Comparison of ENCODE assay signal across 26 cellular contexts in the genomic region with DNA sequence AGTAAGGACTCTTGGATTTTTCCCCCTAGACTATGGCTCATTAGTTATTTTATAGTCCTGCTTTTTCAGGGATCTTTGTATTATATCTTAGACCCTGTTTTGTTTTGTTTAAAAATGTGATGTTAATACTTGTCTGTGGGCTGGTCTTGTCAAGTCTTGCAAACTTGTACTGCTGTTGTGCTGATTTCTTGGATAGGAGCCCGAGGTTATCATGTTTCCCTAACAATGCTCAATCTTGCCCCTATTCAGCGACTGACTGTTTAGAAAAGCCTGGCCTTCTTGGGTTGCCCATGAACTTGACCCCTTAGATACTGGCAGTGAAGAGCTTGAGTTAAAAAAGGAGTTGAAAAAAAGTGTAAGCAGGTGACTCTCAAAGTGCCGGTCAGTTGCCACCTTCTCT.
A peak's percentile ranks its signal among the peaks of the same experiment; 100 is the strongest.
DNase-seq lines count a peak whose midpoint lies in the region; ATAC-seq and TF ChIP-seq lines count a peak whose summit lies in the region.
"Had no signal": no experiment of that assay in that cellular context is flagged by ENCODE, and none has a peak within 500 bp of the region (broad histone marks: within the 10 kb centered on the region; RNA-seq: fewer than 3 reads in every experiment).

No MANE protein-coding gene starts in this region.

- H3K23ac ChIP-seq in IMR-90 (ENCODE audit: low read depth, low read length) = no peak overlapping the region

- H2BK20ac ChIP-seq in IMR-90 (ENCODE audit: low read depth, low read length) = no peak overlapping the region

- H3K4me3 ChIP-seq in IMR-90 (ENCODE audit: insufficient read depth, low read depth, low read length) (no peak overlapping the region), psoas muscle (no peak overlapping the region)
- H3K4me3 ChIP-seq: BLaER1, coronary artery had no signal

- H3K27ac Mint-ChIP-seq in MCF 10A (ENCODE audit: low read depth, unreplicated experiment) = peak overlapping the region; percentile 4
- H3K27ac Mint-ChIP-seq: activated CD8-positive, alpha-beta T cell treated with anti-CD3 and anti-CD28 coated beads for 36 hours; activated T-helper 17 cell treated with anti-CD3 and anti-CD28 coated beads, Interleukin-2, amount 50 U/mL, for 72 hours; natural killer cell; stimulated activated effector memory CD8-positive, alpha-beta T cell treated with anti-CD3 and anti-CD28 coated beads, Interleukin-12 subunit alpha, Interleukin-12 subunit beta, amount 100 ng/mL, for 72 hours; T-helper 1 cell treated with Interleukin-12 subunit alpha and Interleukin-12 subunit beta and Interleukin-4 antibody, amounts not matched to agents 30 μg/mL and 1 μg/mL, for 36 hours had no signal

- no peaks in the 10 kb centered on the region for H3K79me1 ChIP-seq in IMR-90 (ENCODE audit: low read depth in 1 of 2, low read length in 2 of 2)

- H3K4me3 Mint-ChIP-seq in MCF 10A (ENCODE audit: unreplicated experiment) = no peak overlapping the region
- H3K4me3 Mint-ChIP-seq: activated CD8-positive, alpha-beta T cell treated with anti-CD3 and anti-CD28 coated beads for 36 hours; activated T-helper 17 cell treated with anti-CD3 and anti-CD28 coated beads, Interleukin-2, amount 50 U/mL, for 72 hours; natural killer cell; stimulated activated effector memory CD8-positive, alpha-beta T cell treated with anti-CD3 and anti-CD28 coated beads, Interleukin-12 subunit alpha, Interleukin-12 subunit beta, amount 100 ng/mL, for 72 hours; T-helper 1 cell treated with Interleukin-12 subunit alpha and Interleukin-12 subunit beta and Interleukin-4 antibody, amounts not matched to agents 30 μg/mL and 1 μg/mL, for 36 hours had no signal

- no peak overlapping the region for H2BK120ac ChIP-seq in IMR-90 (ENCODE audit: low read depth, low read length)

- DNase-seq in IMR-90 (no peak), MCF 10A (ENCODE audit: unreplicated experiment) (peak; percentile 48), foreskin keratinocyte (peak; percentile 53 to 66), psoas muscle (no peak), GM13977 (ENCODE audit: low spot score) (no peak), left ventricle myocardium superior (no peak)
- DNase-seq: activated CD4-positive, alpha-beta T cell treated with anti-CD3 and anti-CD28 coated beads for 1 hour; activated CD8-positive, alpha-beta T cell treated with anti-CD3 and anti-CD28 coated beads for 36 hours; activated naive CD4-positive, alpha-beta T cell treated with anti-CD3 and anti-CD28 coated beads, Interleukin-2, amount 50 U/mL, for 16 hours; amniotic stem cell; effector memory CD4-positive, alpha-beta T cell; GF-D8; kidney; natural killer cell; NCI-H1048; NCI-H187 treated with DMSO at 0.1 percent for 48 hours; NCI-H345; right cardiac atrium; stimulated activated CD4-positive, alpha-beta T cell treated with anti-CD3 and anti-CD28 coated beads, Interleukin-2, amount 100 ng/mL, for 48 hours had no signal

- H3K9me1 ChIP-seq in IMR-90 (ENCODE audit: insufficient read depth, low read length) = no peaks in the 10 kb centered on the region

- no peak overlapping the region for H2AFZ ChIP-seq in IMR-90 (replicated peaks; ENCODE audit: low read length, poor library complexity)

- POLR2A ChIA-PET in IMR-90 (lab: Charles Lee; ENCODE audit: unreplicated experiment) = no interaction called here
- POLR2A ChIA-PET in MCF 10A (lab: Yijun Ruan, JAX) = interaction anchor here (1.0 to 1.8 kb wide), 6 partner anchors 19 to 70 kb away, joined by 3 to 8 read pairs (median 4); no protein-coding TSS in a partner anchor

- H3K4ac ChIP-seq in IMR-90 (ENCODE audit: low read depth, low read length) = no peak overlapping the region

- H3K18ac ChIP-seq in IMR-90 (ENCODE audit: low read depth, low read length) = no peak overlapping the region

- no peaks in the 10 kb centered on the region for H3K36me3 ChIP-seq in IMR-90 (ENCODE audit: control insufficient read depth, insufficient read depth, low read length)
- H3K36me3 ChIP-seq in psoas muscle (ENCODE audit: insufficient read depth in 1 of 2, low read depth in 1 of 2) = no peaks in the 10 kb centered on the region

- in situ Hi-C loops in IMR-90 (cut with MboI; ENCODE audit: low sequenced_read_pairs) = no loop called here
- in situ Hi-C loops in GM13977 (cut with MboI; ENCODE audit: low pct_unique_long_range_greater_than_20kb, low sequenced_read_pairs, unreplicated experiment) = no loop called here

- dilution Hi-C loops in IMR-90 (cut with HindIII; ENCODE audit: low sequenced_read_pairs, unreplicated experiment) = no loop called here

- H3K9me3 ChIP-seq in IMR-90 (ENCODE audit: control insufficient read depth, insufficient read depth, low read length) = peaks cover 2% of the 10 kb centered on the region; the same call in 1 of the 2 replicates
- no peaks in the 10 kb centered on the region for H3K9me3 ChIP-seq in psoas muscle

- H3K27ac ChIP-seq in IMR-90 (ENCODE audit: insufficient read depth, low read length) (no peak overlapping the region), foreskin keratinocyte (peak overlapping the region; percentile 25), psoas muscle (peak overlapping the region; percentile 40)
- H3K27ac ChIP-seq: BLaER1 had no signal

- no peaks in the 10 kb centered on the region for H4K20me1 ChIP-seq in IMR-90 (ENCODE audit: insufficient read depth, low read length)
- H4K20me1 ChIP-seq: BLaER1 had no signal

- H2AK5ac ChIP-seq in IMR-90 (ENCODE audit: low read depth, low read length) = no peak overlapping the region

- CTCF ChIA-PET in IMR-90 (lab: Yijun Ruan, JAX) (interaction anchor here (2.0 kb wide), 1 partner anchor 19 kb away, joined by 5 read pairs; no protein-coding TSS in a partner anchor), MCF 10A (lab: Yijun Ruan, JAX) (interaction anchor here (0.6 to 1.6 kb wide), 4 partner anchors 20 to 1685 kb away, joined by 3 to 5 read pairs (median 4); no protein-coding TSS in a partner anchor)

- H3K9me3 Mint-ChIP-seq in MCF 10A (ENCODE audit: unreplicated experiment) = no peaks in the 10 kb centered on the region

- H4K91ac ChIP-seq in IMR-90 (ENCODE audit: insufficient read depth, low read depth, low read length) = no peak overlapping the region

- no peaks in the 10 kb centered on the region for H3K27me3 Mint-ChIP-seq in MCF 10A (ENCODE audit: insufficient read depth, unreplicated experiment)
- H3K27me3 Mint-ChIP-seq: activated CD8-positive, alpha-beta T cell treated with anti-CD3 and anti-CD28 coated beads for 36 hours had no signal

- H3K4me1 ChIP-seq in IMR-90 (ENCODE audit: control insufficient read depth, insufficient read depth, low read length) (peaks cover 4% of the 10 kb centered on the region; the same call in 1 of the 2 replicates), foreskin keratinocyte (peaks cover 10% of the 10 kb centered on the region), psoas muscle (peaks cover 28% of the 10 kb centered on the region)

- H3K27me3 ChIP-seq in IMR-90 (ENCODE audit: control insufficient read depth, insufficient read depth, low read length) = peaks cover 3% of the 10 kb centered on the region; the same call in 1 of the 2 replicates
- no peaks in the 10 kb centered on the region for H3K27me3 ChIP-seq in foreskin keratinocyte
- H3K27me3 ChIP-seq in psoas muscle (ENCODE audit: insufficient read depth in 3 of 3, low read length in 2 of 3) = no peaks in the 10 kb centered on the region
- H3K27me3 ChIP-seq: BLaER1 had no signal

- H3K9ac ChIP-seq in IMR-90 (ENCODE audit: low read depth, low read length) = no peak overlapping the region
- H3K9ac ChIP-seq: BLaER1 had no signal

- H4K8ac ChIP-seq in IMR-90 (ENCODE audit: low read depth in 2 of 2, low read length in 2 of 2) = no peak overlapping the region

- no peak overlapping the region for H3K14ac ChIP-seq in IMR-90 (replicated peaks; ENCODE audit: low read depth, low read length)

- no peak for TF ChIP-seq POLR2A in IMR-90 (IDR thresholded peaks at IDR 0.05; ENCODE audit: low read depth, low read length)

- TF ChIP-seq CTCF in IMR-90 (conservative IDR thresholded peaks at IDR 0.05; ENCODE audit: low read depth, low read length) (no peak), MCF 10A (IDR thresholded peaks at IDR 0.05; ENCODE audit: unreplicated experiment) (no peak), foreskin keratinocyte (conservative IDR thresholded peaks at IDR 0.05) (no peak), psoas muscle (IDR thresholded peaks at IDR 0.05) (no peak), GM13977 (IDR thresholded peaks at IDR 0.05; ENCODE audit: extremely low read depth, insufficient read depth, missing control alignments) (no peak)

- peak overlapping the region; percentile 58; the same call in 1 of the 2 replicates for H3K4me2 ChIP-seq in IMR-90 (ENCODE audit: low read depth, low read length)
- H3K4me2 ChIP-seq: BLaER1 had no signal

- peak; percentile 51 for ATAC-seq in IMR-90 (ENCODE audit: low read depth)
- peak; percentile 59 for ATAC-seq in foreskin keratinocyte
- peak; percentile 27 to 47 (median 42) for ATAC-seq in psoas muscle
- no peak for ATAC-seq in HG03039 (IDR thresholded peaks at IDR 0.05; ENCODE audit: unreplicated experiment)
- no peak for ATAC-seq in left ventricle myocardium superior
- no peak for ATAC-seq in GM18867 (IDR thresholded peaks at IDR 0.05; ENCODE audit: unreplicated experiment)
- ATAC-seq: activated CD8-positive, alpha-beta T cell treated with anti-CD3 and anti-CD28 coated beads for 36 hours; activated T-helper 17 cell treated with anti-CD3 and anti-CD28 coated beads, Interleukin-2, amount 50 U/mL, for 72 hours; natural killer cell; stimulated activated effector memory CD8-positive, alpha-beta T cell treated with anti-CD3 and anti-CD28 coated beads, Interleukin-12 subunit alpha, Interleukin-12 subunit beta, amount 100 ng/mL, for 72 hours had no signal

- H3K56ac ChIP-seq in IMR-90 (ENCODE audit: extremely low read depth, insufficient read depth, low read length) = no peak overlapping the region

- TF ChIP-seq RAD21 in IMR-90 (IDR thresholded peaks at IDR 0.05; ENCODE audit: low read length) = no peak

- H2AK9ac ChIP-seq in IMR-90 (replicated peaks; ENCODE audit: low read depth, low read length, poor library complexity) = no peak overlapping the region

- H3K4me1 Mint-ChIP-seq in MCF 10A (ENCODE audit: insufficient read depth, unreplicated experiment) = peaks cover 15% of the 10 kb centered on the region
- H3K4me1 Mint-ChIP-seq: activated T-helper 17 cell treated with anti-CD3 and anti-CD28 coated beads, Interleukin-2, amount 50 U/mL, for 72 hours; natural killer cell; stimulated activated effector memory CD8-positive, alpha-beta T cell treated with anti-CD3 and anti-CD28 coated beads, Interleukin-12 subunit alpha, Interleukin-12 subunit beta, amount 100 ng/mL, for 72 hours had no signal

- H2BK15ac ChIP-seq in IMR-90 (ENCODE audit: low read depth, low read length) = no peak overlapping the region

- no peak overlapping the region for H4K5ac ChIP-seq in IMR-90 (ENCODE audit: low read depth, low read length)

- intact Hi-C loops in IMR-90 (cut with micrococcal nuclease) = no loop called here
- intact Hi-C loops in MCF 10A (cut with micrococcal nuclease) = no loop called here
- intact Hi-C loops in psoas muscle (cut with DNase I) = no loop called here
- intact Hi-C loops in left ventricle myocardium superior (cut with micrococcal nuclease) = loop anchor here (5.0 kb wide), 1 partner anchor 347 kb away; no protein-coding TSS in a partner anchor

- WGBS in IMR-90 (ENCODE audit: extremely low coverage in 2 of 2, insufficient read length in 1 of 2), 2 experiments = no CpG with 5 or more reads among the region's 3 CpGs
- WGBS in psoas muscle, 3 donors = 23 to 34% (median 27%) methylated on average over 3 of the region's 3 CpGs

- BruUV-seq in IMR-90 (replicated peaks; lab: Mats Ljungman, UMichigan) (no TSS peak), MCF 10A (replicated peaks; lab: Mats Ljungman, UMichigan) (no TSS peak)

- no peak overlapping the region for H2BK5ac ChIP-seq in IMR-90 (ENCODE audit: low read depth, low read length, poor library complexity, severe bottlenecking)

- H3K36me3 Mint-ChIP-seq in MCF 10A (ENCODE audit: insufficient read depth, unreplicated experiment) = peaks cover 9% of the 10 kb centered on the region
- H3K36me3 Mint-ChIP-seq: natural killer cell; stimulated activated effector memory CD8-positive, alpha-beta T cell treated with anti-CD3 and anti-CD28 coated beads, Interleukin-12 subunit alpha, Interleukin-12 subunit beta, amount 100 ng/mL, for 72 hours had no signal

Comparison
In these comparisons a context has a peak if more than half of its experiments do, and no peak if none do; other contexts are left out.
1. ATAC-seq: peak in IMR-90 (single experiment), foreskin keratinocyte (single experiment) and psoas muscle (4 of 4); none in HG03039 (single experiment), left ventricle myocardium superior (single experiment) and GM18867 (single experiment).
2. DNase-seq: peak in MCF 10A (single experiment) and foreskin keratinocyte (2 of 2); none in IMR-90 (single experiment), psoas muscle (0 of 2), GM13977 (single experiment) and left ventricle myocardium superior (single experiment).